1 cellular context compared by ENCODE assay signal in the genomic region with DNA sequence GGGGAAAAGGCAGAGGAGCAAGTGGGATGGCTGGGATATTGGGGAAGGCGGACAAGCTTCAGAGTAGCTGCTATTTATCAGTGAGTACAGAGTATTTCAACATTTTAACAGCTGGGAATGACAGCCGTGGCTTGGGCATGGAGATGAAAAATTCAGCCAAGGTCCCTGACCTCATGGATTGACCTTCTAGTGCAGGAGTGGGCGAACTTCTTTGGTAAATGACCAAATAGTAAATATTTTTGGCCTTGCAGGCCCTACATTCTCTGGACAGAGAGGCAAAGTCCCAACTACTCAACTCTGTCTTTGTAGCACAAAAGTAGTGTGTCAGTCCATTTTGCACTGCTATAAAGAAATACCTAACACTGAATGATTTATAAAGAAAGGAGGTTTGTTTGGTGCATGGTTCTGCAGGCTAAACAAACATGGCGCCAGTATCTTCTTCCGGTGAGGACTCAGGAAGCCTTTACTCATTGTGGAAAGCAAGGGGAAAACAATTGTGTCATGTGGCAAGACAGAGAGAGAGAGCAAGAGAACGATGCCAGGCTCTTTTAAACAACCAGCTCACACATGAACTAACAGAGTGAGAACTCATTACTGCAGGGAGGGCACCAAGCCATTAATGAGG.
TF ChIP-seq lines count a peak whose summit lies in the region.

No MANE protein-coding gene starts in this region.

TF ChIP-seq in HepG2, 621 proteins besides CTCF, POLR2A, EP300 and RAD21 (continued from another document and continues in another):
- TF ChIP-seq, protein P1, sequence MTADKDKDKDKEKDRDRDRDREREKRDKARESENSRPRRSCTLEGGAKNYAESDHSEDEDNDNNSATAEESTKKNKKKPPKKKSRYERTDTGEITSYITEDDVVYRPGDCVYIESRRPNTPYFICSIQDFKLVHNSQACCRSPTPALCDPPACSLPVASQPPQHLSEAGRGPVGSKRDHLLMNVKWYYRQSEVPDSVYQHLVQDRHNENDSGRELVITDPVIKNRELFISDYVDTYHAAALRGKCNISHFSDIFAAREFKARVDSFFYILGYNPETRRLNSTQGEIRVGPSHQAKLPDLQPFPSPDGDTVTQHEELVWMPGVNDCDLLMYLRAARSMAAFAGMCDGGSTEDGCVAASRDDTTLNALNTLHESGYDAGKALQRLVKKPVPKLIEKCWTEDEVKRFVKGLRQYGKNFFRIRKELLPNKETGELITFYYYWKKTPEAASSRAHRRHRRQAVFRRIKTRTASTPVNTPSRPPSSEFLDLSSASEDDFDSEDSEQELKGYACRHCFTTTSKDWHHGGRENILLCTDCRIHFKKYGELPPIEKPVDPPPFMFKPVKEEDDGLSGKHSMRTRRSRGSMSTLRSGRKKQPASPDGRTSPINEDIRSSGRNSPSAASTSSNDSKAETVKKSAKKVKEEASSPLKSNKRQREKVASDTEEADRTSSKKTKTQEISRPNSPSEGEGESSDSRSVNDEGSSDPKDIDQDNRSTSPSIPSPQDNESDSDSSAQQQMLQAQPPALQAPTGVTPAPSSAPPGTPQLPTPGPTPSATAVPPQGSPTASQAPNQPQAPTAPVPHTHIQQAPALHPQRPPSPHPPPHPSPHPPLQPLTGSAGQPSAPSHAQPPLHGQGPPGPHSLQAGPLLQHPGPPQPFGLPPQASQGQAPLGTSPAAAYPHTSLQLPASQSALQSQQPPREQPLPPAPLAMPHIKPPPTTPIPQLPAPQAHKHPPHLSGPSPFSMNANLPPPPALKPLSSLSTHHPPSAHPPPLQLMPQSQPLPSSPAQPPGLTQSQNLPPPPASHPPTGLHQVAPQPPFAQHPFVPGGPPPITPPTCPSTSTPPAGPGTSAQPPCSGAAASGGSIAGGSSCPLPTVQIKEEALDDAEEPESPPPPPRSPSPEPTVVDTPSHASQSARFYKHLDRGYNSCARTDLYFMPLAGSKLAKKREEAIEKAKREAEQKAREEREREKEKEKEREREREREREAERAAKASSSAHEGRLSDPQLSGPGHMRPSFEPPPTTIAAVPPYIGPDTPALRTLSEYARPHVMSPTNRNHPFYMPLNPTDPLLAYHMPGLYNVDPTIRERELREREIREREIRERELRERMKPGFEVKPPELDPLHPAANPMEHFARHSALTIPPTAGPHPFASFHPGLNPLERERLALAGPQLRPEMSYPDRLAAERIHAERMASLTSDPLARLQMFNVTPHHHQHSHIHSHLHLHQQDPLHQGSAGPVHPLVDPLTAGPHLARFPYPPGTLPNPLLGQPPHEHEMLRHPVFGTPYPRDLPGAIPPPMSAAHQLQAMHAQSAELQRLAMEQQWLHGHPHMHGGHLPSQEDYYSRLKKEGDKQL (CRISPR knock-in tag; IDR thresholded peaks at IDR 0.05; ENCODE audit: low read depth), result no peak
- TF ChIP-seq HNF4A (CRISPR knock-in tag; IDR thresholded peaks at IDR 0.05), result peak; percentile 50; the same call in 1 of the 2 replicates
- TF ChIP-seq ZFP62 (CRISPR knock-in tag; IDR thresholded peaks at IDR 0.05), result no peak
- TF ChIP-seq HCFC1 (IDR thresholded peaks at IDR 0.05; ENCODE audit: low read depth, low read length), result no peak
- no peak for TF ChIP-seq REPIN1 (CRISPR knock-in tag; IDR thresholded peaks at IDR 0.05; ENCODE audit: borderline replicate concordance, low read depth)
- no peak for TF ChIP-seq ZBTB38 (CRISPR knock-in tag; IDR thresholded peaks at IDR 0.05)
- no peak for TF ChIP-seq ZNF547 (CRISPR knock-in tag; IDR thresholded peaks at IDR 0.05)
- no peak for TF ChIP-seq SMARCE1 (IDR thresholded peaks at IDR 0.05; ENCODE audit: borderline replicate concordance)
- TF ChIP-seq, protein P2, sequence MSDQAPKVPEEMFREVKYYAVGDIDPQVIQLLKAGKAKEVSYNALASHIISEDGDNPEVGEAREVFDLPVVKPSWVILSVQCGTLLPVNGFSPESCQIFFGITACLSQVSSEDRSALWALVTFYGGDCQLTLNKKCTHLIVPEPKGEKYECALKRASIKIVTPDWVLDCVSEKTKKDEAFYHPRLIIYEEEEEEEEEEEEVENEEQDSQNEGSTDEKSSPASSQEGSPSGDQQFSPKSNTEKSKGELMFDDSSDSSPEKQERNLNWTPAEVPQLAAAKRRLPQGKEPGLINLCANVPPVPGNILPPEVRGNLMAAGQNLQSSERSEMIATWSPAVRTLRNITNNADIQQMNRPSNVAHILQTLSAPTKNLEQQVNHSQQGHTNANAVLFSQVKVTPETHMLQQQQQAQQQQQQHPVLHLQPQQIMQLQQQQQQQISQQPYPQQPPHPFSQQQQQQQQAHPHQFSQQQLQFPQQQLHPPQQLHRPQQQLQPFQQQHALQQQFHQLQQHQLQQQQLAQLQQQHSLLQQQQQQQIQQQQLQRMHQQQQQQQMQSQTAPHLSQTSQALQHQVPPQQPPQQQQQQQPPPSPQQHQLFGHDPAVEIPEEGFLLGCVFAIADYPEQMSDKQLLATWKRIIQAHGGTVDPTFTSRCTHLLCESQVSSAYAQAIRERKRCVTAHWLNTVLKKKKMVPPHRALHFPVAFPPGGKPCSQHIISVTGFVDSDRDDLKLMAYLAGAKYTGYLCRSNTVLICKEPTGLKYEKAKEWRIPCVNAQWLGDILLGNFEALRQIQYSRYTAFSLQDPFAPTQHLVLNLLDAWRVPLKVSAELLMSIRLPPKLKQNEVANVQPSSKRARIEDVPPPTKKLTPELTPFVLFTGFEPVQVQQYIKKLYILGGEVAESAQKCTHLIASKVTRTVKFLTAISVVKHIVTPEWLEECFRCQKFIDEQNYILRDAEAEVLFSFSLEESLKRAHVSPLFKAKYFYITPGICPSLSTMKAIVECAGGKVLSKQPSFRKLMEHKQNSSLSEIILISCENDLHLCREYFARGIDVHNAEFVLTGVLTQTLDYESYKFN (CRISPR knock-in tag; conservative IDR thresholded peaks at IDR 0.05), result peak; percentile 65
- no peak for TF ChIP-seq ZC3H13 (CRISPR knock-in tag; IDR thresholded peaks at IDR 0.05)
- 0 out of 2 replicates have a peak, but pooled peaks have one; percentile 21 for TF ChIP-seq HDAC2 (CRISPR knock-in tag; IDR thresholded peaks at IDR 0.05)
- no peak for TF ChIP-seq SOX13 (IDR thresholded peaks at IDR 0.05)
- peak in 1 of 2 experiments; percentile 16; a peak in 1 of 4 replicates for TF ChIP-seq SOX13 (CRISPR knock-in tag; conservative IDR thresholded peaks at IDR 0.05 in 1 of 2, IDR thresholded peaks at IDR 0.05 in 1 of 2)
- TF ChIP-seq, protein P3, sequence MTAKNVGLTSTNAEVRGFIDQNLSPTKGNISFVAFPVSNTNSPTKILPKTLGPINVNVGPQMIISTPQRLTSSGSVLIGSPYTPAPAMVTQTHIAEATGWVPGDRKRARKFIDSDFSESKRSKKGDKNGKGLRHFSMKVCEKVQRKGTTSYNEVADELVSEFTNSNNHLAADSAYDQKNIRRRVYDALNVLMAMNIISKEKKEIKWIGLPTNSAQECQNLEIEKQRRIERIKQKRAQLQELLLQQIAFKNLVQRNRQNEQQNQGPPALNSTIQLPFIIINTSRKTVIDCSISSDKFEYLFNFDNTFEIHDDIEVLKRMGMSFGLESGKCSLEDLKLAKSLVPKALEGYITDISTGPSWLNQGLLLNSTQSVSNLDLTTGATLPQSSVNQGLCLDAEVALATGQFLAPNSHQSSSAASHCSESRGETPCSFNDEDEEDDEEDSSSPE (CRISPR knock-in tag; IDR thresholded peaks at IDR 0.05), result no peak
- TF ChIP-seq, protein P4, sequence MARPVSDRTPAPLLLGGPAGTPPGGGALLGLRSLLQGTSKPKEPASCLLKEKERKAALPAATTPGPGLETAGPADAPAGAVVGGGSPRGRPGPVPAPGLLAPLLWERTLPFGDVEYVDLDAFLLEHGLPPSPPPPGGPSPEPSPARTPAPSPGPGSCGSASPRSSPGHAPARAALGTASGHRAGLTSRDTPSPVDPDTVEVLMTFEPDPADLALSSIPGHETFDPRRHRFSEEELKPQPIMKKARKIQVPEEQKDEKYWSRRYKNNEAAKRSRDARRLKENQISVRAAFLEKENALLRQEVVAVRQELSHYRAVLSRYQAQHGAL (CRISPR knock-in tag; IDR thresholded peaks at IDR 0.05; ENCODE audit: not compliant biosample characterization), result no peak
- TF ChIP-seq, protein P5, sequence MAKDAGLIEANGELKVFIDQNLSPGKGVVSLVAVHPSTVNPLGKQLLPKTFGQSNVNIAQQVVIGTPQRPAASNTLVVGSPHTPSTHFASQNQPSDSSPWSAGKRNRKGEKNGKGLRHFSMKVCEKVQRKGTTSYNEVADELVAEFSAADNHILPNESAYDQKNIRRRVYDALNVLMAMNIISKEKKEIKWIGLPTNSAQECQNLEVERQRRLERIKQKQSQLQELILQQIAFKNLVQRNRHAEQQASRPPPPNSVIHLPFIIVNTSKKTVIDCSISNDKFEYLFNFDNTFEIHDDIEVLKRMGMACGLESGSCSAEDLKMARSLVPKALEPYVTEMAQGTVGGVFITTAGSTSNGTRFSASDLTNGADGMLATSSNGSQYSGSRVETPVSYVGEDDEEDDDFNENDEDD (CRISPR knock-in tag; IDR thresholded peaks at IDR 0.05; ENCODE audit: borderline replicate concordance), result no peak
- no peak for TF ChIP-seq SATB2 (CRISPR knock-in tag; IDR thresholded peaks at IDR 0.05)
- TF ChIP-seq, protein P6, sequence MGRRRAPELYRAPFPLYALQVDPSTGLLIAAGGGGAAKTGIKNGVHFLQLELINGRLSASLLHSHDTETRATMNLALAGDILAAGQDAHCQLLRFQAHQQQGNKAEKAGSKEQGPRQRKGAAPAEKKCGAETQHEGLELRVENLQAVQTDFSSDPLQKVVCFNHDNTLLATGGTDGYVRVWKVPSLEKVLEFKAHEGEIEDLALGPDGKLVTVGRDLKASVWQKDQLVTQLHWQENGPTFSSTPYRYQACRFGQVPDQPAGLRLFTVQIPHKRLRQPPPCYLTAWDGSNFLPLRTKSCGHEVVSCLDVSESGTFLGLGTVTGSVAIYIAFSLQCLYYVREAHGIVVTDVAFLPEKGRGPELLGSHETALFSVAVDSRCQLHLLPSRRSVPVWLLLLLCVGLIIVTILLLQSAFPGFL (CRISPR knock-in tag; IDR thresholded peaks at IDR 0.05), result no peak
- no peak for TF ChIP-seq TMF1 (CRISPR knock-in tag; IDR thresholded peaks at IDR 0.05; ENCODE audit: low read depth)
- no peak for TF ChIP-seq ZNF496 (CRISPR knock-in tag; IDR thresholded peaks at IDR 0.05; ENCODE audit: insufficient replicate concordance)
- TF ChIP-seq ZNF260 (CRISPR knock-in tag; IDR thresholded peaks at IDR 0.05; ENCODE audit: borderline replicate concordance, low read depth), result no peak
- TF ChIP-seq TBX2 (CRISPR knock-in tag; IDR thresholded peaks at IDR 0.05; ENCODE audit: borderline replicate concordance), result no peak
- TF ChIP-seq ZNF101 (CRISPR knock-in tag; IDR thresholded peaks at IDR 0.05; ENCODE audit: borderline replicate concordance, low read depth), result no peak
- no peak for TF ChIP-seq ZNF780A (CRISPR knock-in tag; IDR thresholded peaks at IDR 0.05)
- no peak for TF ChIP-seq SALL2 (CRISPR knock-in tag; IDR thresholded peaks at IDR 0.05)
- TF ChIP-seq TGIF2 (CRISPR knock-in tag; IDR thresholded peaks at IDR 0.05), result no peak
- no peak for TF ChIP-seq ZNF660 (CRISPR knock-in tag; IDR thresholded peaks at IDR 0.05; ENCODE audit: borderline replicate concordance, low read depth)
- TF ChIP-seq ZNF343 (CRISPR knock-in tag; IDR thresholded peaks at IDR 0.05), result no peak
- TF ChIP-seq ERF (CRISPR knock-in tag; IDR thresholded peaks at IDR 0.05), result no peak
- peak; percentile 68 for TF ChIP-seq NR2F6 (IDR thresholded peaks at IDR 0.05)
- peak; percentile 38; the same call in 1 of the 2 replicates for TF ChIP-seq NR2F6 (CRISPR knock-in tag; IDR thresholded peaks at IDR 0.05)
- no peak for TF ChIP-seq MAF1 (CRISPR knock-in tag; IDR thresholded peaks at IDR 0.05; ENCODE audit: borderline replicate concordance)
- no peak for TF ChIP-seq GATA4 (IDR thresholded peaks at IDR 0.05; ENCODE audit: borderline replicate concordance, low read depth)
- peak; percentile 53; the same call in 1 of the 2 replicates for TF ChIP-seq EHMT2 (IDR thresholded peaks at IDR 0.05; ENCODE audit: borderline replicate concordance, low read depth, low read length)
- TF ChIP-seq ZNF792 (CRISPR knock-in tag; IDR thresholded peaks at IDR 0.05), result no peak
- no peak for TF ChIP-seq ZNF709 (CRISPR knock-in tag; IDR thresholded peaks at IDR 0.05)
- no peak for TF ChIP-seq POGZ (CRISPR knock-in tag; IDR thresholded peaks at IDR 0.05)
- no peak for TF ChIP-seq MZF1 (CRISPR knock-in tag; IDR thresholded peaks at IDR 0.05; ENCODE audit: borderline replicate concordance)
- no peak for TF ChIP-seq PCBP1 (IDR thresholded peaks at IDR 0.05; ENCODE audit: borderline replicate concordance, low read depth, low read length)
- TF ChIP-seq, protein P7, sequence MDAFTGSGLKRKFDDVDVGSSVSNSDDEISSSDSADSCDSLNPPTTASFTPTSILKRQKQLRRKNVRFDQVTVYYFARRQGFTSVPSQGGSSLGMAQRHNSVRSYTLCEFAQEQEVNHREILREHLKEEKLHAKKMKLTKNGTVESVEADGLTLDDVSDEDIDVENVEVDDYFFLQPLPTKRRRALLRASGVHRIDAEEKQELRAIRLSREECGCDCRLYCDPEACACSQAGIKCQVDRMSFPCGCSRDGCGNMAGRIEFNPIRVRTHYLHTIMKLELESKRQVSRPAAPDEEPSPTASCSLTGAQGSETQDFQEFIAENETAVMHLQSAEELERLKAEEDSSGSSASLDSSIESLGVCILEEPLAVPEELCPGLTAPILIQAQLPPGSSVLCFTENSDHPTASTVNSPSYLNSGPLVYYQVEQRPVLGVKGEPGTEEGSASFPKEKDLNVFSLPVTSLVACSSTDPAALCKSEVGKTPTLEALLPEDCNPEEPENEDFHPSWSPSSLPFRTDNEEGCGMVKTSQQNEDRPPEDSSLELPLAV (CRISPR knock-in tag; conservative IDR thresholded peaks at IDR 0.05; ENCODE audit: low read depth), result no peak
- no peak for TF ChIP-seq FOXA3 (CRISPR knock-in tag; IDR thresholded peaks at IDR 0.05)
- no peak for TF ChIP-seq ZFYVE20 (CRISPR knock-in tag; IDR thresholded peaks at IDR 0.05; ENCODE audit: borderline replicate concordance, low read depth)
- no peak for TF ChIP-seq IRX3 (CRISPR knock-in tag; IDR thresholded peaks at IDR 0.05; ENCODE audit: borderline replicate concordance, low read depth)
- TF ChIP-seq, protein P8, sequence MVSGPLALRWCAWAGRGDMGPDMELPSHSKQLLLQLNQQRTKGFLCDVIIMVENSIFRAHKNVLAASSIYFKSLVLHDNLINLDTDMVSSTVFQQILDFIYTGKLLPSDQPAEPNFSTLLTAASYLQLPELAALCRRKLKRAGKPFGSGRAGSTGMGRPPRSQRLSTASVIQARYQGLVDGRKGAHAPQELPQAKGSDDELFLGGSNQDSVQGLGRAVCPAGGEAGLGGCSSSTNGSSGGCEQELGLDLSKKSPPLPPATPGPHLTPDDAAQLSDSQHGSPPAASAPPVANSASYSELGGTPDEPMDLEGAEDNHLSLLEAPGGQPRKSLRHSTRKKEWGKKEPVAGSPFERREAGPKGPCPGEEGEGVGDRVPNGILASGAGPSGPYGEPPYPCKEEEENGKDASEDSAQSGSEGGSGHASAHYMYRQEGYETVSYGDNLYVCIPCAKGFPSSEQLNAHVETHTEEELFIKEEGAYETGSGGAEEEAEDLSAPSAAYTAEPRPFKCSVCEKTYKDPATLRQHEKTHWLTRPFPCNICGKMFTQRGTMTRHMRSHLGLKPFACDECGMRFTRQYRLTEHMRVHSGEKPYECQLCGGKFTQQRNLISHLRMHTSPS (CRISPR knock-in tag; IDR thresholded peaks at IDR 0.05; ENCODE audit: low read depth), result no peak
- no peak for TF ChIP-seq NFKB2 (CRISPR knock-in tag; IDR thresholded peaks at IDR 0.05; ENCODE audit: borderline replicate concordance)
- no peak for TF ChIP-seq ZBTB1 (CRISPR knock-in tag; IDR thresholded peaks at IDR 0.05; ENCODE audit: borderline replicate concordance)
